Comparison of ENCODE assay signal across 8 cellular contexts in the genomic region with DNA sequence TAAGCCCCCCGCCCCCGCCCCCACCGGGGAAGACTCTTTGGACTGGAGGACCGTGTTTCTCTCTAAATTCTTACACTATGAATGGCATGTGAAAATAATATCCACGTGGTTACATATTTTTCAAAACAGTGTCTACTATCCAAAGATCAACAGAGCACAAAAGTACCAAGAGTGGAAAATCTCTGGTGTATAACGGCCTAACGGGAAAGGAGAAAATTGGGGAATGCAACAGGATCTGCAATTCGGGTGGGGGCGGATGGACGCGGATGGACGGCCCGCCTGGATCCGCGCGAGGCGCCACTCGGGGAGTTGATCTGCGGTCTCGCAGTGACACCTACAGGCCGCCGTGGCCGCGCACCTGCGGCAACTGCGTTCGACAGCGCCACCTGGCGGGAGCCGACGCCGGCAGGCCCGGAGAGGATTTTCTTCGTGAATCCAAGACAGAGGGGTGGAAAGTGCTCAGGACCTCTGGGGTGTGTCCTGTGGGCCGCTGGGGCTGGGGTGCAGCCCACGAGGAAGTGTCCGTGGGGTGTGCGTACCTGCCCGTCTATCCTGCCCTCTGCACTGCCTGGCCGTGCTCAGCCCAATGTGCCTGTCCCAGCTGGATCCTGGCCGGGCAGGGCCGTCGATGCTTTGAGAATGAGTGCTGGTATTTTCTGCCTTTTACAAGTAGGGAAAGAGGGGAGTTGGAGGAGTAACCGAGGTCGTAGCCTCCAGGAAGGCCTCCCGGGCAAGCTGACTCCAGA. TPM values are rescaled to one million over a fixed set of nuclear protein-coding genes. Genes with fewer than 3 reads are reported as not detected.
A peak's percentile ranks its signal among the peaks of the same experiment; 100 is the strongest.
DNase-seq lines count a peak whose midpoint lies in the region; ATAC-seq and TF ChIP-seq lines count a peak whose summit lies in the region.

No MANE protein-coding gene starts in this region.

- TF ChIP-seq CTCF in AG09319 (IDR thresholded peaks at IDR 0.05; ENCODE audit: low read depth, low read length) (no peak; the same call in none of the 2 replicates), fibroblast of lung (conservative IDR thresholded peaks at IDR 0.05 in 1 of 2, IDR thresholded peaks at IDR 0.05 in 1 of 2; ENCODE audit: low read depth in 1 of 2, low read length in 2 of 2) (peak; percentile 99 to 100), neural cell (IDR thresholded peaks at IDR 0.05; ENCODE audit: poor library complexity, severe bottlenecking) (peak; percentile 100)

- ATAC-seq in GM18868 (IDR thresholded peaks at IDR 0.05; ENCODE audit: unreplicated experiment), result peak; percentile 72

- no peaks in the 10 kb centered on the region for H3K9me3 ChIP-seq in fibroblast of lung (ENCODE audit: control insufficient read depth, insufficient read depth, low read depth, low read length)
- H3K9me3 ChIP-seq in neural cell (ENCODE audit: low read length), result no peaks in the 10 kb centered on the region

- H3K27ac ChIP-seq in fibroblast of lung (ENCODE audit: insufficient read depth, low read length) (no peak overlapping the region), neural cell (ENCODE audit: low read length) (no peak overlapping the region)

- no peaks in the 10 kb centered on the region for H3K9me2 ChIP-seq in neural cell (ENCODE audit: insufficient read depth, low read length)

- H3F3A ChIP-seq in neural cell (ENCODE audit: insufficient read depth, low read length, poor library complexity, severe bottlenecking), result no peaks in the 10 kb centered on the region

- H3K36me3 ChIP-seq in fibroblast of lung (ENCODE audit: control insufficient read depth, insufficient read depth, low read length), result no peaks in the 10 kb centered on the region
- H3K36me3 ChIP-seq in neural cell (ENCODE audit: insufficient read depth, low read length), result no peaks in the 10 kb centered on the region

- TF ChIP-seq EP300 in neural cell (conservative IDR thresholded peaks at IDR 0.05; ENCODE audit: poor library complexity, severe bottlenecking), result peak; percentile 37

- H3K4me2 ChIP-seq in fibroblast of lung (ENCODE audit: extremely low read depth, insufficient read depth, low read length), result no peak overlapping the region
- H3K4me2 ChIP-seq in neural cell (ENCODE audit: low read length), result no peak overlapping the region

- H3K79me2 ChIP-seq in fibroblast of lung (ENCODE audit: control insufficient read depth, insufficient read depth, low read length) (no peaks in the 10 kb centered on the region), neural cell (replicated peaks; ENCODE audit: insufficient read depth, low read length) (no peaks in the 10 kb centered on the region)

- peak; percentile 100 for TF ChIP-seq RAD21 in neural cell (conservative IDR thresholded peaks at IDR 0.05)

- H3K36me3 Mint-ChIP-seq in stimulated activated naive CD8-positive, alpha-beta T cell treated with anti-CD3 and anti-CD28 coated beads, Interleukin-15, Interleukin-2, amounts not matched to agents 100 ng/mL and 50 ng/mL, for 24 hours (ENCODE audit: low read depth), result no peaks in the 10 kb centered on the region

- DNase-seq in AG09319 (ENCODE audit: extremely low read depth, low read depth) (peak; percentile 31), HPDE6-E6E7 (ENCODE audit: extremely low spot score) (peak; percentile 98), fibroblast of lung (ENCODE audit: low read depth in 2 of 2) (peak; percentile 52 to 68)
- DNase-seq in activated T-cell treated with anti-CD3 and anti-CD28 coated beads, Interleukin-2, amount 50 U/mL, for 48 hours, result peak; percentile 93 to 94

- H3K4me1 ChIP-seq in fibroblast of lung (ENCODE audit: control insufficient read depth, extremely low read depth, insufficient read depth, low read length), result no peaks in the 10 kb centered on the region

- no peak overlapping the region for H3K9ac ChIP-seq in fibroblast of lung (ENCODE audit: insufficient read depth, low read length)
- no peak overlapping the region for H3K9ac ChIP-seq in neural cell (ENCODE audit: low read length)

- H3K27me3 Mint-ChIP-seq in stimulated activated naive CD8-positive, alpha-beta T cell treated with anti-CD3 and anti-CD28 coated beads, Interleukin-15, Interleukin-2, amounts not matched to agents 100 ng/mL and 50 ng/mL, for 24 hours, result peaks cover 15% of the 10 kb centered on the region

- H3K4me1 Mint-ChIP-seq in stimulated activated naive CD8-positive, alpha-beta T cell treated with anti-CD3 and anti-CD28 coated beads, Interleukin-15, Interleukin-2, amounts not matched to agents 100 ng/mL and 50 ng/mL, for 24 hours (ENCODE audit: low read depth), result no peaks in the 10 kb centered on the region

- H3K4me3 Mint-ChIP-seq in stimulated activated naive CD8-positive, alpha-beta T cell treated with anti-CD3 and anti-CD28 coated beads, Interleukin-15, Interleukin-2, amounts not matched to agents 100 ng/mL and 50 ng/mL, for 24 hours, result no peak overlapping the region

- H3K27ac Mint-ChIP-seq in stimulated activated naive CD8-positive, alpha-beta T cell treated with anti-CD3 and anti-CD28 coated beads, Interleukin-15, Interleukin-2, amounts not matched to agents 100 ng/mL and 50 ng/mL, for 24 hours, result peak overlapping the region; percentile 70

- H2AFZ ChIP-seq in fibroblast of lung (ENCODE audit: low read length), result no peak overlapping the region
- no peak overlapping the region for H2AFZ ChIP-seq in neural cell (ENCODE audit: low read depth, low read length)

- H4K20me1 ChIP-seq in fibroblast of lung (ENCODE audit: control insufficient read depth, extremely low read depth, insufficient read depth, low read length), result no peaks in the 10 kb centered on the region
- H4K20me1 ChIP-seq in neural cell (ENCODE audit: insufficient read depth), result no peaks in the 10 kb centered on the region

- H3K27me3 ChIP-seq in fibroblast of lung (ENCODE audit: control insufficient read depth, insufficient read depth, low read length), result peaks cover 6% of the 10 kb centered on the region
- H3K27me3 ChIP-seq in neural cell (ENCODE audit: insufficient read depth, low read depth, low read length), result no peaks in the 10 kb centered on the region

- H3K9me3 Mint-ChIP-seq in stimulated activated naive CD8-positive, alpha-beta T cell treated with anti-CD3 and anti-CD28 coated beads, Interleukin-15, Interleukin-2, amounts not matched to agents 100 ng/mL and 50 ng/mL, for 24 hours, result no peaks in the 10 kb centered on the region

- H3K4me3 ChIP-seq in fibroblast of lung (replicated peaks in 1 of 4; ENCODE audit: control extremely low read depth in 1 of 4, insufficient read depth in 1 of 4, low read depth in 3 of 4, low read length in 4 of 4) (no peak overlapping the region), neural cell (ENCODE audit: low read length) (no peak overlapping the region)

TF ChIP-seq in PFSK-1, 5 proteins besides CTCF, POLR2A, EP300 and RAD21:
- TF ChIP-seq SIN3A (IDR thresholded peaks at IDR 0.05; ENCODE audit: borderline replicate concordance, insufficient read depth, low read length) (no peak), FOXP2 (optimal IDR thresholded peaks at IDR 0.05; ENCODE audit: borderline replicate concordance, extremely low read depth, extremely low read length, insufficient read depth) (peak; percentile 93)
TF ChIP-seq in PFSK-1: peak in this region for 1.

TF ChIP-seq in neural cell, 6 proteins besides CTCF, POLR2A, EP300 and RAD21:
- TF ChIP-seq TAF1 (IDR thresholded peaks at IDR 0.05; ENCODE audit: low read depth), result no peak
- peak; percentile 100 for TF ChIP-seq SMC3 (conservative IDR thresholded peaks at IDR 0.05; ENCODE audit: poor library complexity)
- no peak for TF ChIP-seq POLR2AphosphoS5 (IDR thresholded peaks at IDR 0.05)
- TF ChIP-seq MXI1 (conservative IDR thresholded peaks at IDR 0.05; ENCODE audit: poor library complexity, severe bottlenecking), result peak; percentile 38

RNA-seq across cellular contexts. Expression of gene ANKRD60, which starts 18.6 kb away (rescaled TPM):
- polyA plus RNA-seq in PFSK-1 (2012; ENCODE audit: insufficient read length, low read depth), result not detected
- not detected in 2 replicates for total RNA-seq in fibroblast of lung
- polyA plus RNA-seq in fibroblast of lung (not detected in 2 replicates), neural cell (not detected in 2 replicates)
- not detected in 2 replicates for polyA plus RNA-seq in fibroblast of lung (2012)
- polyA minus RNA-seq in fibroblast of lung (ENCODE audit: low replicate concordance) (not detected in 2 replicates), neural cell (not detected in 2 replicates)

Comparison
In these comparisons a context has a peak if more than half of its experiments do, and no peak if none do; other contexts are left out.
1. DNase-seq: peak in every context shown above with its lines; median percentile 98 in HPDE6-E6E7; 94 in activated T-cell treated with anti-CD3 and anti-CD28 coated beads, Interleukin-2, amount 50 U/mL, for 48 hours; 60 in fibroblast of lung; 31 in AG09319.